Comparison of ENCODE assay signal across 21 cellular contexts in the genomic region with DNA sequence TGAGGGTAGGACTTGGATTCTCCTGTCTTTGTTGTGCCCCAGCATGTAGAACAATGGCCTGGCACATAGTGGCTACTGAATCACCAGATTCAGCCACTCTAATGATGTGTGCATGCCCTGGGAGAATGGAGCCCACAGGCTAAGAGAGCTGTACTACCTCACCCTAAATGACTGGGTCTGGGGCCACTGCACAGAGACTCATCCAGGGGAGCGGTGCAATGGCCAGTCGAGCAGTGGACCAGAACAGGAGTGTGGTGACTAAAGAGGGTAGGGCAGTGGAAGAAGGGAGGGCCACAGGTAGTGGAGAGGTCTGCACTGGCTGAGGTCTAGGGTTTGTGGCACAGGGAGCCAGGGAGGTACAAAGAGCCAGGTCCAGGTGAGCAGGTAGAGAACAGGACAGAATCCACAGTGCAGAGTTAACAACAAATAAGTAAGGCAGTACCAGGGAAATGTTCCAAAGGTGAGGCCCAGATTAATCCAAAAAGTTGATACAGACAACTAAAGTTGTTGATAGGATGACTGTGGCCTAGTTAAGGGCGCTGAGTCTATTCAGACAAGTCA.
"Had no signal": no experiment of that assay in that cellular context is flagged by ENCODE, and none has a peak within 500 bp of the region (broad histone marks: within the 10 kb centered on the region; RNA-seq: fewer than 3 reads in every experiment).

No MANE protein-coding gene starts in this region.

- DNase-seq: activated CD4-positive, alpha-beta memory T cell treated with anti-CD3 and anti-CD28 coated beads, Interleukin-2, amount 10 ng/mL, durations not matched to agents 7 days and 5 days; activated CD4-positive, alpha-beta T cell treated with anti-CD3 and anti-CD28 coated beads for 48 hours; activated CD4-positive, CD25-positive, alpha-beta regulatory T cell; activated CD8-positive, alpha-beta memory T cell treated with anti-CD3 and anti-CD28 coated beads, Interleukin-2, amount 10 ng/mL, durations not matched to agents 7 days and 5 days; activated naive CD4-positive, alpha-beta T cell; activated naive CD8-positive, alpha-beta T cell treated with anti-CD3 and anti-CD28 coated beads for 36 hours; amniotic stem cell; dorsolateral prefrontal cortex; erythroblast; gastrocnemius medialis; heart left ventricle; kidney glomerular epithelial cell; posterior cingulate gyrus; stimulated activated CD4-positive, alpha-beta T cell treated with anti-CD3 and anti-CD28 coated beads, Interleukin-12 subunit alpha, Interleukin-12 subunit beta, amount 100 ng/mL, for 4 hours; stimulated activated CD4-positive, alpha-beta T cell treated with anti-CD3 and anti-CD28 coated beads, Interleukin-1b, Interleukin-23, amount 100 ng/mL, for 48 hours; stimulated activated CD8-positive, alpha-beta memory T cell treated with anti-CD3 and anti-CD28 coated beads, Interleukin-4, amount 100 ng/mL, for 48 hours; T-cell; trophoblast cell had no signal

- H3K4me3 Mint-ChIP-seq: activated CD4-positive, alpha-beta memory T cell treated with anti-CD3 and anti-CD28 coated beads, Interleukin-2, amount 10 ng/mL, durations not matched to agents 7 days and 5 days; activated CD8-positive, alpha-beta memory T cell treated with anti-CD3 and anti-CD28 coated beads, Interleukin-2, amount 10 ng/mL, durations not matched to agents 7 days and 5 days; activated naive CD8-positive, alpha-beta T cell treated with anti-CD3 and anti-CD28 coated beads for 36 hours; nephron; stimulated activated naive CD8-positive, alpha-beta T cell treated with anti-CD3 and anti-CD28 coated beads, Interleukin-15, Interleukin-2, amounts not matched to agents 100 ng/mL and 50 ng/mL, for 24 hours; T-cell had no signal

- H3K27ac Mint-ChIP-seq: activated CD4-positive, alpha-beta memory T cell treated with anti-CD3 and anti-CD28 coated beads, Interleukin-2, amount 10 ng/mL, durations not matched to agents 7 days and 5 days; activated CD8-positive, alpha-beta memory T cell treated with anti-CD3 and anti-CD28 coated beads, Interleukin-2, amount 10 ng/mL, durations not matched to agents 7 days and 5 days; activated naive CD8-positive, alpha-beta T cell treated with anti-CD3 and anti-CD28 coated beads for 36 hours; nephron; stimulated activated naive CD8-positive, alpha-beta T cell treated with anti-CD3 and anti-CD28 coated beads, Interleukin-15, Interleukin-2, amounts not matched to agents 100 ng/mL and 50 ng/mL, for 24 hours; T-cell had no signal

- H3K9me3 Mint-ChIP-seq: activated CD4-positive, alpha-beta memory T cell treated with anti-CD3 and anti-CD28 coated beads, Interleukin-2, amount 10 ng/mL, durations not matched to agents 7 days and 5 days; activated naive CD8-positive, alpha-beta T cell treated with anti-CD3 and anti-CD28 coated beads for 36 hours; stimulated activated naive CD8-positive, alpha-beta T cell treated with anti-CD3 and anti-CD28 coated beads, Interleukin-15, Interleukin-2, amounts not matched to agents 100 ng/mL and 50 ng/mL, for 24 hours; T-cell had no signal

- H3K36me3 Mint-ChIP-seq: activated CD8-positive, alpha-beta memory T cell treated with anti-CD3 and anti-CD28 coated beads, Interleukin-2, amount 10 ng/mL, durations not matched to agents 7 days and 5 days; activated naive CD8-positive, alpha-beta T cell treated with anti-CD3 and anti-CD28 coated beads for 36 hours; T-cell had no signal

- H3K27me3 ChIP-seq: gastrocnemius medialis, heart left ventricle, suprapubic skin had no signal

- H3K4me3 ChIP-seq: dorsolateral prefrontal cortex, gastrocnemius medialis, heart left ventricle, suprapubic skin had no signal

- H3K36me3 ChIP-seq: gastrocnemius medialis, heart left ventricle, suprapubic skin had no signal

- H3K4me1 ChIP-seq: gastrocnemius medialis, heart left ventricle, suprapubic skin had no signal

- H3K27ac ChIP-seq: dorsolateral prefrontal cortex, gastrocnemius medialis, heart left ventricle, suprapubic skin had no signal

- H3K9me3 ChIP-seq: gastrocnemius medialis, suprapubic skin had no signal

- ATAC-seq: activated CD8-positive, alpha-beta memory T cell treated with anti-CD3 and anti-CD28 coated beads, Interleukin-2, amount 10 ng/mL, durations not matched to agents 7 days and 5 days; gastrocnemius medialis; T-cell had no signal

- H3K4me1 Mint-ChIP-seq: activated CD4-positive, alpha-beta memory T cell treated with anti-CD3 and anti-CD28 coated beads, Interleukin-2, amount 10 ng/mL, durations not matched to agents 7 days and 5 days; activated CD8-positive, alpha-beta memory T cell treated with anti-CD3 and anti-CD28 coated beads, Interleukin-2, amount 10 ng/mL, durations not matched to agents 7 days and 5 days; activated naive CD8-positive, alpha-beta T cell treated with anti-CD3 and anti-CD28 coated beads for 36 hours; nephron; T-cell had no signal
